10 cellular contexts compared by ENCODE assay signal in the genomic region with DNA sequence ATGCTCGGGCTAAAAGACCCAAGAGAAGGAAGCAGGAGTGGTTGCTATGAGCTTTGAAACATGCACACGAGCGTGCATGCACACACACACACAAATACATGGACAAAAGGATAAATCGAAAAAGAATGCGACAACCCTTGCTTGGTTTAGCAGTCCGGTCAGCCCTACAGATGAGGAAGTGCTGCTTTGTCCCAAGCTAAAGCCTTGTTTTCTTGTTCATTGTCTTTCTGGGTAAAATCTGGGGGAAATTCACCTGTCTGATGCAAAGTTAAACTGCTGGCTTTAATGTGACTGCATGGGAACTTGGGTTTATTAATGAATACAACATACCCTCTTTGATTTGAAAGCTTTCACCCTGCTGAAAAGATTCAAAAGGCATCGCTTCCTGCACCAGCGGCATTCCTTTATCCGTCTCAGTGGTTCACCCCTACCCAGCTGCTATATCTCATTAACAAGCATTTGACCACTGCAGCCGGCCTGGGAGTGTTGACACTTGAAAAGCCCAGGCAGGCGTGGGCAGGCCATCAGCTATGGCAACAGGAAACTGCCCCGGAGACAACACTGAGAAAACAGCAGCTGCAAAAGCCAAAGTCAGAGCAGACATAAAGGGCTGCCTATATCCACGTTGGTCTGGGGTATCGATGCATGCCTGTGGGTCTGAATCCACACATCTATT.
A peak's percentile ranks its signal among the peaks of the same experiment; 100 is the strongest.
DNase-seq lines count a peak whose midpoint lies in the region; ATAC-seq and TF ChIP-seq lines count a peak whose summit lies in the region.
"Had no signal": no experiment of that assay in that cellular context is flagged by ENCODE, and none has a peak within 500 bp of the region (broad histone marks: within the 10 kb centered on the region; RNA-seq: fewer than 3 reads in every experiment).

No MANE protein-coding gene starts in this region.

- peak overlapping the region; percentile 44 for H2AK5ac ChIP-seq in mesenchymal stem cell (ENCODE audit: low read length, severe bottlenecking)

- H3K9me3 Mint-ChIP-seq in Caco-2 (ENCODE audit: unreplicated experiment): no peaks in the 10 kb centered on the region
- H3K9me3 Mint-ChIP-seq in CD8-positive, alpha-beta T cell: peaks cover 3% of the 10 kb centered on the region
- H3K9me3 Mint-ChIP-seq: IgD-negative memory B cell had no signal

- no peak for TF ChIP-seq EP300 in transverse colon (IDR thresholded peaks at IDR 0.05; ENCODE audit: low read depth)

- intact Hi-C loops in Caco-2 (cut with micrococcal nuclease; ENCODE audit: unreplicated experiment) (loop anchor here (1.0 kb wide), 1 partner anchor 13 kb away; no protein-coding TSS in a partner anchor), transverse colon (cut with DNase I; ENCODE audit: low total_unique reads) (no loop called here)
- intact Hi-C loops in CD8-positive, alpha-beta T cell (cut with DNase I, micrococcal nuclease): no loop called here

- peaks cover 6% of the 10 kb centered on the region for H3K9me3 ChIP-seq in Caco-2
- no peaks in the 10 kb centered on the region for H3K9me3 ChIP-seq in ectodermal cell (ENCODE audit: control insufficient read depth, low read length)
- peaks cover 5% of the 10 kb centered on the region for H3K9me3 ChIP-seq in mesenchymal stem cell (ENCODE audit: control insufficient read depth, low read length)
- no peaks in the 10 kb centered on the region for H3K9me3 ChIP-seq in transverse colon
- no peaks in the 10 kb centered on the region for H3K9me3 ChIP-seq in CD8-positive, alpha-beta T cell (ENCODE audit: low read length)

- H3K4me1 ChIP-seq in Caco-2: peaks cover 68% of the 10 kb centered on the region
- H3K4me1 ChIP-seq in ectodermal cell (ENCODE audit: control insufficient read depth, insufficient read depth, low read length): peaks cover 25% of the 10 kb centered on the region
- H3K4me1 ChIP-seq in mesenchymal stem cell (ENCODE audit: control insufficient read depth, insufficient read depth, low read depth, low read length): peaks cover 7% of the 10 kb centered on the region
- peaks cover 0 to 28% (median 4%) of the 10 kb centered on the region in 4 donors for H3K4me1 ChIP-seq in transverse colon
- no peaks in the 10 kb centered on the region for H3K4me1 ChIP-seq in CD8-positive, alpha-beta T cell (ENCODE audit: insufficient read depth, low read length)

- peak overlapping the region; percentile 79 for H2BK5ac ChIP-seq in mesenchymal stem cell (ENCODE audit: low read depth, low read length, poor library complexity, severe bottlenecking)

- H3K18ac ChIP-seq in mesenchymal stem cell (ENCODE audit: low read depth in 1 of 2, low read length in 2 of 2): peak overlapping the region; percentile 22 to 61

- no TSS peak for BruUV-seq in Caco-2 (replicated peaks; lab: Mats Ljungman, UMichigan)

- TF ChIP-seq CTCF in Caco-2 (IDR thresholded peaks at IDR 0.05; ENCODE audit: insufficient read depth in 1 of 2, low read depth in 1 of 2, low read length in 1 of 2, severe bottlenecking in 1 of 2, unreplicated experiment in 1 of 2) (no peak), transverse colon (IDR thresholded peaks at IDR 0.05) (no peak)
- no peak for TF ChIP-seq CTCF in CD8-positive, alpha-beta T cell (IDR thresholded peaks at IDR 0.05)

- CTCF ChIA-PET in Caco-2 (lab: Charles Lee): interaction anchor here (0.5 to 0.7 kb wide), 2 partner anchors 12 to 79 kb away, joined by 3 read pairs; no protein-coding TSS in a partner anchor
- CTCF ChIA-PET in CD8-positive, alpha-beta T cell (lab: Charles Lee): no interaction called here

- POLR2A ChIA-PET in Caco-2 (lab: Charles Lee): interaction anchor here (0.5 to 1.0 kb wide), 3 partner anchors 13 to 84 kb away, joined by 3 read pairs; no protein-coding TSS in a partner anchor
- POLR2A ChIA-PET in CD8-positive, alpha-beta T cell (lab: Charles Lee): no interaction called here

- no peak overlapping the region for H2BK15ac ChIP-seq in mesenchymal stem cell (ENCODE audit: low read depth, poor library complexity, severe bottlenecking)

- H3K36me3 Mint-ChIP-seq in Caco-2 (ENCODE audit: insufficient read depth, unreplicated experiment): peaks cover 12% of the 10 kb centered on the region
- no peaks in the 10 kb centered on the region for H3K36me3 Mint-ChIP-seq in CD8-positive, alpha-beta T cell
- H3K36me3 Mint-ChIP-seq: CD4-positive, CD25-positive, alpha-beta regulatory T cell; IgD-negative memory B cell had no signal

- no peak overlapping the region for H2AFZ ChIP-seq in mesenchymal stem cell (ENCODE audit: low read depth, low read length)

- H3K79me1 ChIP-seq in mesenchymal stem cell (replicated peaks; ENCODE audit: low read length, poor library complexity, severe bottlenecking): no peaks in the 10 kb centered on the region

- DNase-seq in Caco-2 (peak; percentile 76 to 87), NCI-H2227 treated with DMSO at 0.1 percent for 48 hours (lab: John Stamatoyannopoulos, UW) (peak; percentile 26), mesenchymal stem cell (peak; percentile 87), left lobe of liver (ENCODE audit: low spot score) (no peak), transverse colon (no peak)
- DNase-seq in CD8-positive, alpha-beta T cell: no peak
- DNase-seq: CD4-positive, CD25-positive, alpha-beta regulatory T cell had no signal

- no peak overlapping the region for H4K8ac ChIP-seq in mesenchymal stem cell (ENCODE audit: low read length)

- H3K36me3 ChIP-seq in Caco-2 (ENCODE audit: control insufficient read depth, insufficient read depth, low read length) (no peaks in the 10 kb centered on the region), ectodermal cell (ENCODE audit: control insufficient read depth, insufficient read depth, low read length) (no peaks in the 10 kb centered on the region), mesenchymal stem cell (ENCODE audit: control insufficient read depth in 1 of 2, insufficient read depth in 2 of 2, low read depth in 1 of 2, low read length in 2 of 2) (no peaks in the 10 kb centered on the region), transverse colon (no peaks in the 10 kb centered on the region)
- no peaks in the 10 kb centered on the region for H3K36me3 ChIP-seq in CD8-positive, alpha-beta T cell (ENCODE audit: insufficient read depth, low read length)

- peak overlapping the region; percentile 78 for H3K27ac Mint-ChIP-seq in Caco-2 (ENCODE audit: unreplicated experiment)
- H3K27ac Mint-ChIP-seq in CD8-positive, alpha-beta T cell: no peak overlapping the region
- H3K27ac Mint-ChIP-seq: CD4-positive, CD25-positive, alpha-beta regulatory T cell; IgD-negative memory B cell had no signal

- no peaks in the 10 kb centered on the region for H3K27me3 Mint-ChIP-seq in Caco-2 (ENCODE audit: insufficient read depth, unreplicated experiment)
- no peaks in the 10 kb centered on the region for H3K27me3 Mint-ChIP-seq in CD8-positive, alpha-beta T cell (ENCODE audit: low read depth)
- H3K27me3 Mint-ChIP-seq: CD4-positive, CD25-positive, alpha-beta regulatory T cell; IgD-negative memory B cell had no signal

- peak overlapping the region in 1 of 2 experiments; percentile 52 for H2BK12ac ChIP-seq in mesenchymal stem cell (ENCODE audit: low read length in 2 of 2)

- TF ChIP-seq POLR2A in transverse colon (IDR thresholded peaks at IDR 0.05): no peak

- H3K4ac ChIP-seq in mesenchymal stem cell (ENCODE audit: low read depth in 1 of 2, low read length in 2 of 2): peak overlapping the region in 1 of 2 experiments; percentile 24

- H3K23ac ChIP-seq in mesenchymal stem cell (ENCODE audit: low read length in 2 of 2): no peak overlapping the region

- H3K4me3 ChIP-seq in Caco-2 (ENCODE audit: low read depth, low read length): no peak overlapping the region
- H3K4me3 ChIP-seq in ectodermal cell (ENCODE audit: insufficient read depth, low read depth, low read length): no peak overlapping the region
- no peak overlapping the region for H3K4me3 ChIP-seq in mesenchymal stem cell (ENCODE audit: insufficient read depth in 1 of 2, low read depth in 1 of 2, low read length in 2 of 2)
- no peak overlapping the region for H3K4me3 ChIP-seq in transverse colon
- no peak overlapping the region for H3K4me3 ChIP-seq in CD8-positive, alpha-beta T cell (ENCODE audit: low read depth, low read length)

- no peak overlapping the region for H3K9ac ChIP-seq in mesenchymal stem cell (ENCODE audit: low read length)

- 20 to 24% methylated on average over 14 of the region's 14 CpGs for WGBS in ectodermal cell, 2 experiments
- WGBS in mesenchymal stem cell: 31% methylated on average over 12 of the region's 14 CpGs
- 60 to 72% methylated on average over 8 to 14 of the region's 14 CpGs for WGBS in transverse colon (ENCODE audit: low coverage in 1 of 2), 2 donors

- peak overlapping the region; percentile 42 for H3K4me3 Mint-ChIP-seq in Caco-2 (ENCODE audit: unreplicated experiment)
- H3K4me3 Mint-ChIP-seq in CD8-positive, alpha-beta T cell: no peak overlapping the region
- H3K4me3 Mint-ChIP-seq: CD4-positive, CD25-positive, alpha-beta regulatory T cell; IgD-negative memory B cell had no signal

- peaks cover 55% of the 10 kb centered on the region for H3K4me1 Mint-ChIP-seq in Caco-2 (ENCODE audit: low read depth, unreplicated experiment)
- H3K4me1 Mint-ChIP-seq in CD8-positive, alpha-beta T cell (ENCODE audit: low read depth): no peaks in the 10 kb centered on the region
- H3K4me1 Mint-ChIP-seq: CD4-positive, CD25-positive, alpha-beta regulatory T cell; IgD-negative memory B cell had no signal

- ATAC-seq in left lobe of liver: no peak
- no peak for ATAC-seq in CD8-positive, alpha-beta T cell
- no peak for ATAC-seq in HG02973 (IDR thresholded peaks at IDR 0.05; ENCODE audit: unreplicated experiment)

- in situ Hi-C loops in transverse colon (cut with MboI; ENCODE audit: low pct_ligation_motif_present in 1 of 4, low pct_unique_long_range_greater_than_20kb in 1 of 4, low sequenced_read_pairs in 3 of 4): loop anchor here in 2 of 4 donors (25.0 kb wide), 2 partner anchors 555 to 580 kb away; partner anchors contain the start of gene SPRY2 (in 1 of the 2)

- no peak overlapping the region for H4K91ac ChIP-seq in mesenchymal stem cell (ENCODE audit: low read length)

- H2BK120ac ChIP-seq in mesenchymal stem cell (ENCODE audit: low read depth, low read length): peak overlapping the region; percentile 15

- H3K4me2 ChIP-seq in mesenchymal stem cell (ENCODE audit: low read length, poor library complexity, severe bottlenecking): no peak overlapping the region

- H3K27ac ChIP-seq in ectodermal cell (ENCODE audit: insufficient read depth, low read depth, low read length, poor library complexity, severe bottlenecking): peak overlapping the region; percentile 91
- H3K27ac ChIP-seq in mesenchymal stem cell (ENCODE audit: low read length, poor library complexity, severe bottlenecking): peak overlapping the region; percentile 66
- H3K27ac ChIP-seq in transverse colon: no peak overlapping the region
- H3K27ac ChIP-seq in CD8-positive, alpha-beta T cell (ENCODE audit: low read depth, low read length): no peak overlapping the region

- H3K27me3 ChIP-seq in Caco-2 (replicated peaks; ENCODE audit: control insufficient read depth, insufficient read depth, low read length) (no peaks in the 10 kb centered on the region), ectodermal cell (ENCODE audit: control insufficient read depth, insufficient read depth, low read length, poor library complexity, severe bottlenecking) (peaks cover 24% of the 10 kb centered on the region), mesenchymal stem cell (ENCODE audit: control insufficient read depth in 1 of 2, insufficient read depth in 1 of 2, low read length in 2 of 2) (no peaks in the 10 kb centered on the region), transverse colon (no peaks in the 10 kb centered on the region)
- H3K27me3 ChIP-seq in CD8-positive, alpha-beta T cell (ENCODE audit: insufficient read depth, low read length): no peaks in the 10 kb centered on the region

- H3K14ac ChIP-seq in mesenchymal stem cell (ENCODE audit: low read length in 2 of 2): no peak overlapping the region

Comparison
In these comparisons a context has a peak if more than half of its experiments do, and no peak if none do; other contexts are left out.
1. DNase-seq: peak in Caco-2 (2 of 2), NCI-H2227 treated with DMSO at 0.1 percent for 48 hours (single experiment) and mesenchymal stem cell (single experiment); none in left lobe of liver (single experiment), transverse colon (single experiment) and CD8-positive, alpha-beta T cell (0 of 7).
2. H3K27ac ChIP-seq: peak in ectodermal cell (single experiment) and mesenchymal stem cell (single experiment); none in transverse colon (0 of 4) and CD8-positive, alpha-beta T cell (single experiment).